ENCODE assay signal across 22 cellular contexts in the genomic region with DNA sequence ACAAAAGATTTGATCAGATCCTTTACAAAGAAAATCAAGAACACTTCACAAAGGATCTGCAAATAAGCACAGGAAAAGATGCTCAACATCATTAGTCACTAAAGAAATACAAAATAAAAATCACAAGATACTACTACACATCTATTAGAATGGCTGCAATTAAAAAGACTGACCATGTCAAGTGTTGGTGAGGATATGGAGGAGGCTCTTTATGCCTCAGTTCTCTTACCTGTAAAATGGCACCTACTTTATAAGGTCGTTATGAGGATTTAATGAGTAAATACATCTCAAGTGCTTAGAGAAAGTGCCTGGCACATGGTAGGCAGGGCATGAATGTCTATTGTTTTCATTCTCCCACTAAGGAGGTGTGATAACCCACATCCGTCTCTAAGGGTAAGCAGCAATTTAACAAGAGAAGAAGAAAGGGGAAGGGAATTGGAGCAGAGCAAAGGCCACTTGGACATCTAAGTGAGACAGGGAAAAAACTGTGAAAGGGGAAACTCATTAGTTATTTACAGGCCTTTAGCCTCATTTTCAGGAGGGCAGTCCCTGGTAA.
"Had no signal": no experiment of that assay in that cellular context is flagged by ENCODE, and none has a peak within 500 bp of the region (broad histone marks: within the 10 kb centered on the region; RNA-seq: fewer than 3 reads in every experiment).

No MANE protein-coding gene starts in this region.

- H3K9me3 ChIP-seq: breast epithelium, colonic mucosa, esophagus muscularis mucosa, gastrocnemius medialis, sigmoid colon, thyroid gland, upper lobe of right lung had no signal

- H3K4me1 Mint-ChIP-seq: activated CD4-positive, alpha-beta T cell treated with anti-CD3 and anti-CD28 coated beads, Interleukin-2, amount 10 ng/mL, durations not matched to agents 7 days and 5 days; activated naive CD8-positive, alpha-beta T cell treated with anti-CD3 and anti-CD28 coated beads for 36 hours; activated T-helper 17 cell treated with anti-CD3 and anti-CD28 coated beads, Interleukin-2, amount 50 U/mL, for 72 hours had no signal

- H3K4me1 ChIP-seq: breast epithelium, colonic mucosa, esophagus muscularis mucosa, gastrocnemius medialis, sigmoid colon, thyroid gland, upper lobe of right lung had no signal

- H3K36me3 Mint-ChIP-seq: activated naive CD8-positive, alpha-beta T cell treated with anti-CD3 and anti-CD28 coated beads for 36 hours; stimulated activated naive B cell treated with anti-CD40 and anti-IgM and Interleukin-4, amounts not matched to agents 10 μg/mL and 1 μg/mL and 100 μg/mL, for 72 hours had no signal

- DNase-seq: activated CD4-positive, alpha-beta T cell treated with anti-CD3 and anti-CD28 coated beads, Interleukin-2, amount 10 ng/mL, durations not matched to agents 7 days and 5 days; activated CD4-positive, CD25-positive, alpha-beta regulatory T cell treated with anti-CD3 and anti-CD28 coated beads, Interleukin-2, amount 50 U/mL, for 72 hours; activated CD8-positive, alpha-beta T cell treated with anti-CD3 and anti-CD28 coated beads, Interleukin-2, amount 10 ng/mL, durations not matched to agents 7 days and 5 days; activated naive CD4-positive, alpha-beta T cell treated with Interleukin-2 at 50 U/mL for 16 hours; activated naive CD8-positive, alpha-beta T cell treated with anti-CD3 and anti-CD28 coated beads for 36 hours; activated T-cell treated with anti-CD3 and anti-CD28 coated beads, Interleukin-2, amount 50 U/mL, for 24 hours; colonic mucosa; dorsolateral prefrontal cortex; gastrocnemius medialis; hypothalamus; midbrain; nucleus accumbens; sigmoid colon; stimulated activated CD4-positive, alpha-beta T cell treated with anti-CD3 and anti-CD28 coated beads, Interleukin-15, amount 100 ng/mL, for 24 hours; stimulated activated naive B cell treated with anti-CD40 and anti-IgM and Interleukin-4, amounts not matched to agents 10 μg/mL and 1 μg/mL and 100 μg/mL, for 72 hours; thyroid gland; upper lobe of right lung; WERI-Rb-1 had no signal

- H3K4me3 ChIP-seq: breast epithelium, colonic mucosa, dorsolateral prefrontal cortex, esophagus muscularis mucosa, gastrocnemius medialis, sigmoid colon, smooth muscle cell, thyroid gland, upper lobe of right lung had no signal

- H3K27me3 ChIP-seq: breast epithelium, colonic mucosa, gastrocnemius medialis, sigmoid colon, thyroid gland, upper lobe of right lung had no signal

- ATAC-seq: activated CD8-positive, alpha-beta T cell treated with anti-CD3 and anti-CD28 coated beads, Interleukin-2, amount 10 ng/mL, durations not matched to agents 7 days and 5 days; activated T-helper 17 cell treated with anti-CD3 and anti-CD28 coated beads, Interleukin-2, amount 50 U/mL, for 72 hours; gastrocnemius medialis; stimulated activated naive B cell treated with anti-CD40 and anti-IgM and Interleukin-4, amounts not matched to agents 10 μg/mL and 1 μg/mL and 100 μg/mL, for 72 hours; upper lobe of right lung had no signal

- H3K36me3 ChIP-seq: breast epithelium, colonic mucosa, esophagus muscularis mucosa, gastrocnemius medialis, sigmoid colon, thyroid gland, upper lobe of right lung, WERI-Rb-1 had no signal

- H3K27ac ChIP-seq: breast epithelium, colonic mucosa, dorsolateral prefrontal cortex, esophagus muscularis mucosa, gastrocnemius medialis, sigmoid colon, thyroid gland, upper lobe of right lung, WERI-Rb-1 had no signal

- H3K9me3 Mint-ChIP-seq: activated CD4-positive, alpha-beta T cell treated with anti-CD3 and anti-CD28 coated beads, Interleukin-2, amount 10 ng/mL, durations not matched to agents 7 days and 5 days; activated naive CD8-positive, alpha-beta T cell treated with anti-CD3 and anti-CD28 coated beads for 36 hours; activated T-cell treated with anti-CD3 and anti-CD28 coated beads, Interleukin-2, amount 50 U/mL, for 24 hours; activated T-helper 17 cell treated with anti-CD3 and anti-CD28 coated beads, Interleukin-2, amount 50 U/mL, for 72 hours had no signal

- H3K27ac Mint-ChIP-seq: activated CD4-positive, alpha-beta T cell treated with anti-CD3 and anti-CD28 coated beads, Interleukin-2, amount 10 ng/mL, durations not matched to agents 7 days and 5 days; activated CD8-positive, alpha-beta T cell treated with anti-CD3 and anti-CD28 coated beads, Interleukin-2, amount 10 ng/mL, durations not matched to agents 7 days and 5 days; activated naive CD8-positive, alpha-beta T cell treated with anti-CD3 and anti-CD28 coated beads for 36 hours; activated T-cell treated with anti-CD3 and anti-CD28 coated beads, Interleukin-2, amount 50 U/mL, for 24 hours; activated T-helper 17 cell treated with anti-CD3 and anti-CD28 coated beads, Interleukin-2, amount 50 U/mL, for 72 hours; stimulated activated naive B cell treated with anti-CD40 and anti-IgM and Interleukin-4, amounts not matched to agents 10 μg/mL and 1 μg/mL and 100 μg/mL, for 72 hours had no signal

- H3K4me3 Mint-ChIP-seq: activated CD4-positive, alpha-beta T cell treated with anti-CD3 and anti-CD28 coated beads, Interleukin-2, amount 10 ng/mL, durations not matched to agents 7 days and 5 days; activated CD8-positive, alpha-beta T cell treated with anti-CD3 and anti-CD28 coated beads, Interleukin-2, amount 10 ng/mL, durations not matched to agents 7 days and 5 days; activated naive CD8-positive, alpha-beta T cell treated with anti-CD3 and anti-CD28 coated beads for 36 hours; activated T-cell treated with anti-CD3 and anti-CD28 coated beads, Interleukin-2, amount 50 U/mL, for 24 hours; activated T-helper 17 cell treated with anti-CD3 and anti-CD28 coated beads, Interleukin-2, amount 50 U/mL, for 72 hours; stimulated activated naive B cell treated with anti-CD40 and anti-IgM and Interleukin-4, amounts not matched to agents 10 μg/mL and 1 μg/mL and 100 μg/mL, for 72 hours had no signal
